8 cellular contexts compared by ENCODE assay signal in the genomic region with DNA sequence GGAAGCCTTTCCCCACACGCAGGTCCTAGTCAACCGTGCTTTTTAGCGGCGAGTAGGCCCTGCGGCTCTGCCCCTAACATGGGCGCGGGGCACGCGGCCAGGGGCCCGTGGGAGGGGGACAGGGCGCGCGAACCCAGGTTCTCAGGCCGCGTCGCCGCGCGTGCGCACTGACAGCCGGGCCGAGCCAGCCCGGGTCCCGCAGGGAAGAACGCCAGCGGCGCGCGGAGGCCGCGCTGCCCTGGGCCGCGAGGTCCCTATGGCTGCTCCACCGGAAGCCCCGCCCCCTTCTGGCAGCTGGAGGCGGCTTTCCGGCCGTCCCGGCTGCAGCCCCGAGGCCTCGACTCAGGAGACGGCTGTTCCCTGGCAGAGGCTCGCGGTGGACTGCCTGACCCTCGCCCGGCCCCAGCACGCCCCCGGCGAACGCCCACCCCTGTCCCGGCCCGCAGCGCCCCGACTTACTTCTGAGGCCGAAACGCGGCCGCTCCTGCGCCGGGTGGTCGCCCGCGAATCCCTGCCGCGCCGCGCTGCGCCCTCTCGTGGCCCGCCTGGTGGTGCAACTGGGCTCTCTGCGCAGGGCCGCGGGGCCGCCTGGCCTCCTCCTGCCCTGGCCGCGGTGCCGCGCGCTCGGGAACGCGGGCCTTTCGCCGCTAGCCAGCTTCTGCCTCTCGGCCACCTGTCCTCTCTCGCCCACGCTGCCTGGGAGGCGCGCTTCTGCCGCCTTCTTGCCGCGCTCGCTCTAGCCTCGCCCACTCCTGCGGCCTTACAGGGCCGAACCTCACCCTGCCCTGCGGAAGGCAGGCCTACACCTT. TPM values are rescaled to one million over a fixed set of nuclear protein-coding genes. Genes with fewer than 3 reads are reported as not detected.
DNase-seq lines count a peak whose midpoint lies in the region; ATAC-seq and TF ChIP-seq lines count a peak whose summit lies in the region.

No MANE protein-coding gene starts in this region.

- peak; percentile 90 for ATAC-seq in RWPE2 (ENCODE audit: low read depth)

- DNase-seq in GDM1 (lab: John Stamatoyannopoulos, UW) (peak; percentile 94), H7 (peak; percentile 99), LoVo (ENCODE audit: low spot score) (peak; percentile 95), RWPE2 (ENCODE audit: low spot score) (peak; percentile 94), fibroblast of pulmonary artery (ENCODE audit: low read depth) (peak; percentile 94), nephron progenitor cell (peak; percentile 93)
- peak; percentile 78 for DNase-seq in activated effector memory CD4-positive, alpha-beta T cell treated with Interleukin-2 at 50 U/mL for 16 hours

- peak overlapping the region; percentile 89 for H3K27ac Mint-ChIP-seq in nephron progenitor cell
- peak overlapping the region; percentile 92 for H3K27ac Mint-ChIP-seq in stimulated activated naive CD8-positive, alpha-beta T cell treated with anti-CD3 and anti-CD28 coated beads, Interleukin-15, Interleukin-2, amounts not matched to agents 100 ng/mL and 50 ng/mL, for 24 hours

- TF ChIP-seq CTCF in RWPE2 (IDR thresholded peaks at IDR 0.05; ENCODE audit: poor library complexity, severe bottlenecking) (peak; percentile 97), fibroblast of pulmonary artery (IDR thresholded peaks at IDR 0.05; ENCODE audit: low read length, missing control alignments) (peak; percentile 34), nephron progenitor cell (IDR thresholded peaks at IDR 0.05) (peak; percentile 59)

- H3K4me1 ChIP-seq in RWPE2 (ENCODE audit: insufficient read depth, poor library complexity, severe bottlenecking), result peaks cover 5% of the 10 kb centered on the region

- peaks cover 11% of the 10 kb centered on the region for H3K9me3 Mint-ChIP-seq in nephron progenitor cell
- no peaks in the 10 kb centered on the region for H3K9me3 Mint-ChIP-seq in stimulated activated naive CD8-positive, alpha-beta T cell treated with anti-CD3 and anti-CD28 coated beads, Interleukin-15, Interleukin-2, amounts not matched to agents 100 ng/mL and 50 ng/mL, for 24 hours

- peaks cover 6% of the 10 kb centered on the region for H3K27me3 Mint-ChIP-seq in nephron progenitor cell (ENCODE audit: low read depth, poor library complexity)
- H3K27me3 Mint-ChIP-seq in stimulated activated naive CD8-positive, alpha-beta T cell treated with anti-CD3 and anti-CD28 coated beads, Interleukin-15, Interleukin-2, amounts not matched to agents 100 ng/mL and 50 ng/mL, for 24 hours, result no peaks in the 10 kb centered on the region

- H3K4me3 ChIP-seq in H7 (ENCODE audit: insufficient read depth, low read depth, low read length) (peak overlapping the region; percentile 58), RWPE2 (ENCODE audit: severe bottlenecking) (peak overlapping the region; percentile 51), fibroblast of pulmonary artery (replicated peaks; ENCODE audit: low read depth, low read length) (peak overlapping the region; percentile 56)

- H3K4me1 Mint-ChIP-seq in nephron progenitor cell, result peaks cover 10% of the 10 kb centered on the region
- H3K4me1 Mint-ChIP-seq in stimulated activated naive CD8-positive, alpha-beta T cell treated with anti-CD3 and anti-CD28 coated beads, Interleukin-15, Interleukin-2, amounts not matched to agents 100 ng/mL and 50 ng/mL, for 24 hours (ENCODE audit: low read depth), result peaks cover 38% of the 10 kb centered on the region

- no peaks in the 10 kb centered on the region for H3K9me3 ChIP-seq in RWPE2 (ENCODE audit: severe bottlenecking)

- H3K27ac ChIP-seq in RWPE2 (ENCODE audit: poor library complexity, severe bottlenecking), result peak overlapping the region; percentile 63

- H3K4me3 Mint-ChIP-seq in nephron progenitor cell, result peak overlapping the region; percentile 85
- H3K4me3 Mint-ChIP-seq in stimulated activated naive CD8-positive, alpha-beta T cell treated with anti-CD3 and anti-CD28 coated beads, Interleukin-15, Interleukin-2, amounts not matched to agents 100 ng/mL and 50 ng/mL, for 24 hours, result peak overlapping the region; percentile 80

- H3K36me3 ChIP-seq in H7 (replicated peaks; ENCODE audit: control insufficient read depth, insufficient read depth, low read length), result no peaks in the 10 kb centered on the region
- no peaks in the 10 kb centered on the region for H3K36me3 ChIP-seq in RWPE2 (ENCODE audit: low read depth)

- H3K36me3 Mint-ChIP-seq in nephron progenitor cell (ENCODE audit: low read depth), result peaks cover 18% of the 10 kb centered on the region
- H3K36me3 Mint-ChIP-seq in stimulated activated naive CD8-positive, alpha-beta T cell treated with anti-CD3 and anti-CD28 coated beads, Interleukin-15, Interleukin-2, amounts not matched to agents 100 ng/mL and 50 ng/mL, for 24 hours (ENCODE audit: low read depth), result no peaks in the 10 kb centered on the region

- H3K27me3 ChIP-seq in H7 (ENCODE audit: control insufficient read depth, insufficient read depth, low read length), result no peaks in the 10 kb centered on the region
- H3K27me3 ChIP-seq in RWPE2 (ENCODE audit: insufficient read depth, poor library complexity, severe bottlenecking), result no peaks in the 10 kb centered on the region

RNA-seq across cellular contexts. Expression of gene RIPPLY3, which starts 16.6 kb away (rescaled TPM):
- total RNA-seq in H7 (2014; rRNA removed; shearing (Covaris generic)), result 0.52 and 0.94 TPM in 2 replicates

RNA-seq across cellular contexts. Expression of gene HLCS, which starts 23.4 kb away (rescaled TPM):
- total RNA-seq in H7 (2014; rRNA removed; shearing (Covaris generic)), result 13.0 and 14.3 TPM in 2 replicates

Comparison
In these comparisons a context has a peak if more than half of its experiments do, and no peak if none do; other contexts are left out.
1. Peak in every context shown above with its lines: DNase-seq, ATAC-seq, H3K4me3 ChIP-seq and H3K27ac ChIP-seq.
2. CTCF ChIP-seq: peak in every context shown above with its lines; median percentile 97 in RWPE2; 59 in nephron progenitor cell; 34 in fibroblast of pulmonary artery.